Comparison of ENCODE assay signal across 18 cellular contexts in genomic region chr2:1993711-1994682, GRCh38.
DNase-seq lines count a peak whose midpoint lies in the region; ATAC-seq and TF ChIP-seq lines count a peak whose summit lies in the region.
"Had no signal": no experiment of that assay in that cellular context is flagged by ENCODE, and none has a peak within 500 bp of the region (broad histone marks: within the 10 kb centered on the region; RNA-seq: fewer than 3 reads in every experiment).

No MANE protein-coding gene starts in this region.

- peaks cover 46% of the 10 kb centered on the region for H3K27me3 Mint-ChIP-seq in activated T-helper 17 cell treated with anti-CD3 and anti-CD28 coated beads, Interleukin-2, amount 50 U/mL, for 72 hours

- CTCF ChIA-PET in GM10248 (lab: Yijun Ruan, JAX), result interaction anchor here (2.0 kb wide), 1 partner anchor 11 kb away, joined by 6 read pairs; no protein-coding TSS in a partner anchor

- no peaks in the 10 kb centered on the region for H3K36me3 Mint-ChIP-seq in activated T-helper 17 cell treated with anti-CD3 and anti-CD28 coated beads, Interleukin-2, amount 50 U/mL, for 72 hours (ENCODE audit: low read depth)
- H3K36me3 Mint-ChIP-seq: activated naive CD4-positive, alpha-beta T cell treated with anti-CD3 and anti-CD28 coated beads, Interleukin-2, amount 10 ng/mL, durations not matched to agents 7 days and 5 days had no signal

- H3K27ac ChIP-seq in SJCRH30, result no peak overlapping the region
- H3K27ac ChIP-seq: heart left ventricle, PC-9, suprapubic skin had no signal

- H3K4me3 ChIP-seq in skeletal muscle cell (ENCODE audit: low read depth, low read length), result no peak overlapping the region
- no peak overlapping the region for H3K4me3 ChIP-seq in SJCRH30
- H3K4me3 ChIP-seq: heart left ventricle, PC-9, suprapubic skin had no signal

- no peaks in the 10 kb centered on the region for H3K9me3 ChIP-seq in SJCRH30 (replicated peaks)
- H3K9me3 ChIP-seq: heart left ventricle, suprapubic skin had no signal

- no peak overlapping the region for H3K27ac Mint-ChIP-seq in activated T-helper 17 cell treated with anti-CD3 and anti-CD28 coated beads, Interleukin-2, amount 50 U/mL, for 72 hours
- H3K27ac Mint-ChIP-seq: activated naive CD4-positive, alpha-beta T cell treated with anti-CD3 and anti-CD28 coated beads, Interleukin-2, amount 10 ng/mL, durations not matched to agents 7 days and 5 days; progenitor cell of endocrine pancreas had no signal

- no peaks in the 10 kb centered on the region for H3K4me1 ChIP-seq in SJCRH30

- POLR2A ChIA-PET in GM10248 (lab: Yijun Ruan, JAX), result no interaction called here

- peaks cover 36% of the 10 kb centered on the region for H3K27me3 ChIP-seq in SJCRH30
- H3K27me3 ChIP-seq: heart left ventricle had no signal

- peak; percentile 5 for DNase-seq in NK-92 treated with Interleukin-12 subunit alpha and Interleukin-12 subunit beta, amount 100 ng/mL, for 24 hours (lab: John Stamatoyannopoulos, UW)
- DNase-seq in NK-92 (lab: John Stamatoyannopoulos, UW; ENCODE audit: unreplicated experiment) (no peak), foreskin melanocyte (peak; percentile 42), skeletal muscle cell (ENCODE audit: low read depth) (peak; percentile 67), GM10248 (ENCODE audit: extremely low spot score) (no peak), HCEC 1CT (no peak), SJCRH30 (no peak)
- DNase-seq: activated naive CD4-positive, alpha-beta T cell treated with anti-CD3 and anti-CD28 coated beads, Interleukin-2, amount 10 ng/mL, durations not matched to agents 7 days and 5 days; caudate nucleus; GDM1; heart left ventricle; Karpas-422; left cardiac atrium; NCI-H510A; PC-9 had no signal

- peaks cover 12% of the 10 kb centered on the region for H3K4me1 Mint-ChIP-seq in activated T-helper 17 cell treated with anti-CD3 and anti-CD28 coated beads, Interleukin-2, amount 50 U/mL, for 72 hours

- peak; percentile 62 for ATAC-seq in activated T-helper 17 cell treated with anti-CD3 and anti-CD28 coated beads, Interleukin-2, amount 50 U/mL, for 72 hours (replicated peaks)
- ATAC-seq: left cardiac atrium had no signal

- no peak overlapping the region for H3K4me3 Mint-ChIP-seq in activated T-helper 17 cell treated with anti-CD3 and anti-CD28 coated beads, Interleukin-2, amount 50 U/mL, for 72 hours
- H3K4me3 Mint-ChIP-seq: activated naive CD4-positive, alpha-beta T cell treated with anti-CD3 and anti-CD28 coated beads, Interleukin-2, amount 10 ng/mL, durations not matched to agents 7 days and 5 days had no signal

- H3K9me3 Mint-ChIP-seq in activated T-helper 17 cell treated with anti-CD3 and anti-CD28 coated beads, Interleukin-2, amount 50 U/mL, for 72 hours, result no peaks in the 10 kb centered on the region

- TF ChIP-seq CTCF in GM10248 (IDR thresholded peaks at IDR 0.05; ENCODE audit: control extremely low read depth, extremely low read depth, low read depth, missing control alignments), result no peak

- H3K36me3 ChIP-seq in SJCRH30, result no peaks in the 10 kb centered on the region
- H3K36me3 ChIP-seq: heart left ventricle, suprapubic skin had no signal

Comparison
In these comparisons a context has a peak if more than half of its experiments do, and no peak if none do; other contexts are left out.
1. DNase-seq: peak in NK-92 treated with Interleukin-12 subunit alpha and Interleukin-12 subunit beta, amount 100 ng/mL, for 24 hours (single experiment), foreskin melanocyte (single experiment) and skeletal muscle cell (single experiment); none in NK-92 (single experiment), GM10248 (single experiment), HCEC 1CT (single experiment) and SJCRH30 (0 of 2).